In genomic region chr5:135032613-135033025, GRCh38 we compare ENCODE assay signal across 8 cellular contexts. TPM values are rescaled to one million over a fixed set of nuclear protein-coding genes. Genes with fewer than 3 reads are reported as not detected.
DNase-seq lines count a peak whose midpoint lies in the region; ATAC-seq and TF ChIP-seq lines count a peak whose summit lies in the region.

No MANE protein-coding gene starts in this region.

- H3K4me3 ChIP-seq in SK-N-SH (ENCODE audit: low read depth in 2 of 2, low read length in 1 of 2): no peak overlapping the region
- peak overlapping the region; percentile 76 to 96 for H3K4me3 ChIP-seq in Panc1 (ENCODE audit: low read depth in 2 of 2, low read length in 2 of 2)
- H3K4me3 ChIP-seq in esophagus muscularis mucosa: peak overlapping the region; percentile 59 to 71 (median 62)
- peak overlapping the region; percentile 33 to 56 (median 44) for H3K4me3 ChIP-seq in skin epidermis

- H2AFZ ChIP-seq in SK-N-SH (ENCODE audit: low read depth): no peak overlapping the region

- no peak for ATAC-seq in SK-N-SH treated with all-trans-retinoic acid at 6 μM for 48 hours
- no peak for ATAC-seq in Panc1

- peaks cover 0 to 11% of the 10 kb centered on the region in 2 experiments; a peak in 1 of 4 replicates for H3K4me1 ChIP-seq in SK-N-SH (ENCODE audit: control insufficient read depth in 1 of 2, insufficient read depth in 2 of 2, low read depth in 1 of 2, low read length in 1 of 2)
- H3K4me1 ChIP-seq in Panc1 (ENCODE audit: control insufficient read depth, insufficient read depth, low read length): peaks cover 24% of the 10 kb centered on the region
- peaks cover 36 to 69% (median 65%) of the 10 kb centered on the region in 4 donors for H3K4me1 ChIP-seq in esophagus muscularis mucosa

- H3K9me2 ChIP-seq in SK-N-SH: no peaks in the 10 kb centered on the region

- H3K27ac ChIP-seq in SK-N-SH (ENCODE audit: low read depth in 2 of 2, low read length in 1 of 2) (no peak overlapping the region), Panc1 (ENCODE audit: low read length) (peak overlapping the region; percentile 92), esophagus muscularis mucosa (replicated peaks in 1 of 4) (peak overlapping the region; percentile 70 to 83 (median 72)), skin epidermis (peak overlapping the region in 7 of 21 experiments; percentile 5 to 83 (median 62))

- WGBS in SK-N-SH (ENCODE audit: low lambda C conversion rate): 2% methylated on average over 18 of the region's 21 CpGs
- WGBS in esophagus muscularis mucosa: 4% methylated on average over 21 of the region's 21 CpGs

- H3K27me3 ChIP-seq in SK-N-SH (ENCODE audit: insufficient read depth): peaks cover 89% of the 10 kb centered on the region
- H3K27me3 ChIP-seq in Panc1 (ENCODE audit: control insufficient read depth, insufficient read depth, low read length): no peaks in the 10 kb centered on the region
- peaks cover 33 to 100% (median 73%) of the 10 kb centered on the region in 4 donors for H3K27me3 ChIP-seq in esophagus muscularis mucosa

- TF ChIP-seq RAD21 in SK-N-SH (IDR thresholded peaks at IDR 0.05; ENCODE audit: low read length): no peak

- no peaks in the 10 kb centered on the region for H3F3A ChIP-seq in SK-N-SH (replicated peaks; ENCODE audit: insufficient read depth)

- H4K20me1 ChIP-seq in SK-N-SH (ENCODE audit: insufficient read depth): peaks cover 6% of the 10 kb centered on the region; the same call in 1 of the 2 replicates

- H3K79me2 ChIP-seq in SK-N-SH (ENCODE audit: insufficient read depth): no peaks in the 10 kb centered on the region

- TF ChIP-seq EP300 in SK-N-SH (IDR thresholded peaks at IDR 0.05; ENCODE audit: borderline replicate concordance in 1 of 2, low read depth in 1 of 2, low read length in 1 of 2) (no peak), esophagus muscularis mucosa (IDR thresholded peaks at IDR 0.05) (no peak)

- DNase-seq in SK-N-SH: no peak
- no peak for DNase-seq in Panc1 (ENCODE audit: low read depth, low spot score)
- DNase-seq in esophagus muscularis mucosa (ENCODE audit: extremely low spot score): no peak
- no peak for DNase-seq in KG1 (lab: John Stamatoyannopoulos, UW)
- no peak for DNase-seq in NOMO-1 treated with DMSO at 0.1 percent for 48 hours (lab: John Stamatoyannopoulos, UW; ENCODE audit: unreplicated experiment)
- no peak for DNase-seq in NCI-H2196 treated with DMSO at 0.1 percent for 48 hours (lab: John Stamatoyannopoulos, UW; ENCODE audit: unreplicated experiment)

- no peak for TF ChIP-seq POLR2A in esophagus muscularis mucosa (IDR thresholded peaks at IDR 0.05; ENCODE audit: low read depth)

- H3K36me3 ChIP-seq in SK-N-SH (replicated peaks in 1 of 2; ENCODE audit: control insufficient read depth in 1 of 2, insufficient read depth in 2 of 2, low read length in 1 of 2) (no peaks in the 10 kb centered on the region), Panc1 (ENCODE audit: control insufficient read depth, insufficient read depth, low read length) (peaks cover 4% of the 10 kb centered on the region; the same call in 1 of the 2 replicates), esophagus muscularis mucosa (no peaks in the 10 kb centered on the region)

- H3K9ac ChIP-seq in SK-N-SH: no peak overlapping the region

- POLR2A ChIA-PET in SK-N-SH (lab: Yijun Ruan, JAX) (no interaction called here), Panc1 (lab: Charles Lee) (no interaction called here)

- in situ Hi-C loops in Panc1 (cut with HindIII; ENCODE audit: low pct_unique_long_range_greater_than_20kb, low sequenced_read_pairs): no loop called here

- intact Hi-C loops in Panc1 (cut with micrococcal nuclease; ENCODE audit: unreplicated experiment) (loop anchor here (5.0 kb wide), 1 partner anchor 160 kb away; no protein-coding TSS in a partner anchor), esophagus muscularis mucosa (cut with DNase I) (no loop called here)

- peak overlapping the region; percentile 64; the same call in 1 of the 2 replicates for H3K4me2 ChIP-seq in SK-N-SH

- CTCF ChIA-PET in SK-N-SH (lab: Yijun Ruan, JAX): interaction anchor here (1.2 to 5.5 kb wide), 3 partner anchors 81 to 159 kb away, joined by 5 to 32 read pairs (median 7); no protein-coding TSS in a partner anchor
- CTCF ChIA-PET in Panc1 (lab: Charles Lee): no interaction called here

- TF ChIP-seq CTCF in SK-N-SH (IDR thresholded peaks at IDR 0.05) (no peak), Panc1 (IDR thresholded peaks at IDR 0.05) (no peak), esophagus muscularis mucosa (IDR thresholded peaks at IDR 0.05) (no peak)

- BruUV-seq in Panc1 (replicated peaks; lab: Mats Ljungman, UMichigan): no TSS peak

- no peaks in the 10 kb centered on the region for H3K9me3 ChIP-seq in SK-N-SH
- H3K9me3 ChIP-seq in Panc1 (ENCODE audit: control insufficient read depth, insufficient read depth, low read depth, low read length): no peaks in the 10 kb centered on the region
- no peaks in the 10 kb centered on the region for H3K9me3 ChIP-seq in esophagus muscularis mucosa

TF ChIP-seq in SK-N-SH, 30 proteins besides CTCF, POLR2A, EP300 and RAD21:
- peak; percentile 75; the same call in 1 of the 2 replicates for TF ChIP-seq EZH2phosphoT487 (IDR thresholded peaks at IDR 0.05; ENCODE audit: borderline replicate concordance, low read depth)
- no peak for TF ChIP-seq NFIC (IDR thresholded peaks at IDR 0.05; ENCODE audit: borderline replicate concordance)
- TF ChIP-seq TAF1 (IDR thresholded peaks at IDR 0.05; ENCODE audit: borderline replicate concordance, low read depth, low read length): no peak
- TF ChIP-seq JUND (IDR thresholded peaks at IDR 0.05): no peak
TF ChIP-seq in SK-N-SH: peak in this region for 1.

TF ChIP-seq in SK-N-SH treated with all-trans-retinoic acid at 6 μM for 48 hours, 23 proteins besides CTCF, POLR2A, EP300 and RAD21:
- no peak for TF ChIP-seq TCF4 (CRISPR knock-in tag; IDR thresholded peaks at IDR 0.05; ENCODE audit: borderline replicate concordance)
- TF ChIP-seq ZNF565 (CRISPR knock-in tag; conservative IDR thresholded peaks at IDR 0.05; ENCODE audit: low read depth): no peak
- no peak for TF ChIP-seq ZFP30 (CRISPR knock-in tag; IDR thresholded peaks at IDR 0.05)
- TF ChIP-seq POU6F1 (CRISPR knock-in tag; IDR thresholded peaks at IDR 0.05; ENCODE audit: borderline replicate concordance, low read depth): no peak
- no peak for TF ChIP-seq CSDC2 (CRISPR knock-in tag; IDR thresholded peaks at IDR 0.05)
- TF ChIP-seq OSR1 (CRISPR knock-in tag; IDR thresholded peaks at IDR 0.05): no peak

RNA-seq across cellular contexts. Expression of gene PITX1, which starts 1.4 kb away (rescaled TPM):
- polyA plus RNA-seq in SK-N-SH (2012; rRNA removed): not detected in 2 replicates
- polyA plus RNA-seq in SK-N-SH (2012; cell fraction: cytosol; rRNA removed): 0.13 TPM in 1 of 2 replicates, not detected in the other
- not detected in 2 replicates for polyA plus RNA-seq in SK-N-SH (2012; cell fraction: nucleus; rRNA removed)
- total RNA-seq in Panc1 (2021; ENCODE audit: unreplicated experiment) (41.5 TPM), esophagus muscularis mucosa (1 to 10 TPM; 3.7 to 8.7 (median 6.2) TPM)
- 72.4 TPM for polyA plus RNA-seq in Panc1 (2012; ENCODE audit: insufficient read length)

Comparison
In these comparisons a context has a peak if more than half of its experiments do, and no peak if none do; other contexts are left out.
1. H3K27ac ChIP-seq: peak in Panc1 (single experiment) and esophagus muscularis mucosa (4 of 4); none in SK-N-SH (0 of 2).
2. H3K4me3 ChIP-seq: peak in Panc1 (2 of 2), esophagus muscularis mucosa (4 of 4) and skin epidermis (7 of 7); none in SK-N-SH (0 of 2).